24 cellular contexts compared by ENCODE assay signal in genomic region chr12:70190252-70191010, GRCh38. TPM values are rescaled to one million over a fixed set of nuclear protein-coding genes. Genes with fewer than 3 reads are reported as not detected.
DNase-seq lines count a peak whose midpoint lies in the region; ATAC-seq and TF ChIP-seq lines count a peak whose summit lies in the region.
"Had no signal": no experiment of that assay in that cellular context is flagged by ENCODE, and none has a peak within 500 bp of the region (broad histone marks: within the 10 kb centered on the region; RNA-seq: fewer than 3 reads in every experiment).

No MANE protein-coding gene starts in this region.

- no peaks in the 10 kb centered on the region for H3K27me3 Mint-ChIP-seq in type B pancreatic cell

- H3K4me3 Mint-ChIP-seq in type B pancreatic cell, result peak overlapping the region; percentile 53
- H3K4me3 Mint-ChIP-seq: naive thymus-derived CD8-positive, alpha-beta T cell had no signal

- no peak for TF ChIP-seq CTCF in type B pancreatic cell (conservative IDR thresholded peaks at IDR 0.05)

- H3K27ac Mint-ChIP-seq in type B pancreatic cell, result peak overlapping the region; percentile 77
- H3K27ac Mint-ChIP-seq: naive thymus-derived CD8-positive, alpha-beta T cell had no signal

- H3K4me1 Mint-ChIP-seq in type B pancreatic cell (ENCODE audit: unreplicated experiment), result peaks cover 5% of the 10 kb centered on the region
- H3K4me1 Mint-ChIP-seq: naive thymus-derived CD8-positive, alpha-beta T cell had no signal

- no peaks in the 10 kb centered on the region for H3K36me3 Mint-ChIP-seq in type B pancreatic cell
- H3K36me3 Mint-ChIP-seq: naive thymus-derived CD8-positive, alpha-beta T cell had no signal

- DNase-seq in DMS 273 (lab: John Stamatoyannopoulos, UW; ENCODE audit: unreplicated experiment), result peak; percentile 10
- no peak for DNase-seq in DMS 273 treated with DMSO at 0.1 percent for 48 hours (lab: John Stamatoyannopoulos, UW)
- DNase-seq in T1000 (lab: John Stamatoyannopoulos, UW), result peak; percentile 56
- DNase-seq in fibroblast of gingiva (ENCODE audit: low read depth), result peak; percentile 5
- no peak for DNase-seq in type B pancreatic cell (ENCODE audit: extremely low spot score, unreplicated experiment)
- no peak for DNase-seq in SHP77 (lab: John Stamatoyannopoulos, UW)
- DNase-seq in superior temporal gyrus (ENCODE audit: extremely low spot score), result no peak
- DNase-seq: activated CD4-positive, alpha-beta T cell treated with anti-CD3 and anti-CD28 coated beads for 48 hours; activated CD8-positive, alpha-beta memory T cell treated with anti-CD3 and anti-CD28 coated beads, Interleukin-2, amount 50 U/mL, for 4 hours; activated gamma-delta T cell treated with Interleukin-2 at 50 U/mL for 16 hours; anterior cingulate cortex; cortex of kidney; DMS153; islet precursor cell; naive thymus-derived CD8-positive, alpha-beta T cell; NCI-H187 treated with DMSO at 0.1 percent for 48 hours; NCI-H446 treated with DMSO at 0.1 percent for 48 hours; posterior cingulate gyrus; SJCRH30; spleen; T-helper 9 cell; thyroid gland had no signal

- peaks cover 5% of the 10 kb centered on the region for H3K9me3 Mint-ChIP-seq in type B pancreatic cell
- H3K9me3 Mint-ChIP-seq: naive thymus-derived CD8-positive, alpha-beta T cell had no signal

- no peak for ATAC-seq in GM18868 (IDR thresholded peaks at IDR 0.05; ENCODE audit: unreplicated experiment)
- ATAC-seq: HepG2; naive thymus-derived CD8-positive, alpha-beta T cell had no signal

RNA-seq across cellular contexts. Expression of gene CNOT2, which starts 52.8 kb away (rescaled TPM):
- 80.2 and 83.9 TPM in 2 replicates for total RNA-seq in type B pancreatic cell (ENCODE audit: low replicate concordance)

Comparison
In these comparisons a context has a peak if more than half of its experiments do, and no peak if none do; other contexts are left out.
1. DNase-seq: peak in DMS 273 (single experiment), T1000 (single experiment) and fibroblast of gingiva (single experiment); none in DMS 273 treated with DMSO at 0.1 percent for 48 hours (single experiment), type B pancreatic cell (single experiment), SHP77 (0 of 2) and superior temporal gyrus (single experiment).